Comparison of ENCODE assay signal across 13 cellular contexts in genomic region chr6:134245041-134245440, GRCh38.
DNase-seq lines count a peak whose midpoint lies in the region; ATAC-seq and TF ChIP-seq lines count a peak whose summit lies in the region.
"Had no signal": no experiment of that assay in that cellular context is flagged by ENCODE, and none has a peak within 500 bp of the region (broad histone marks: within the 10 kb centered on the region; RNA-seq: fewer than 3 reads in every experiment).

No MANE protein-coding gene starts in this region.

- H3K9me3 Mint-ChIP-seq in MCF 10A (ENCODE audit: unreplicated experiment) (no peaks in the 10 kb centered on the region), type B pancreatic cell (peaks cover 4% of the 10 kb centered on the region)
- peaks cover 10% of the 10 kb centered on the region for H3K9me3 Mint-ChIP-seq in activated CD8-positive, alpha-beta T cell treated with anti-CD3 and anti-CD28 coated beads for 36 hours

- CTCF ChIA-PET in MCF 10A (lab: Yijun Ruan, JAX) = interaction anchor here (0.7 kb wide), 1 partner anchor 292 kb away, joined by 4 read pairs; no protein-coding TSS in a partner anchor
- CTCF ChIA-PET in activated CD8-positive, alpha-beta T cell treated with anti-CD3 and anti-CD28 coated beads for 36 hours (lab: Charles Lee) = interaction anchor here (1.9 kb wide), 1 partner anchor 8 kb away, joined by 5 read pairs; no protein-coding TSS in a partner anchor

- TF ChIP-seq POLR2A in breast epithelium (IDR thresholded peaks at IDR 0.05) (no peak), stomach (IDR thresholded peaks at IDR 0.05) (no peak)

- POLR2A ChIA-PET in MCF 10A (lab: Yijun Ruan, JAX) = interaction anchor here (1.0 to 1.2 kb wide), 3 partner anchors 18 to 566 kb away, joined by 3 to 7 read pairs (median 3); no protein-coding TSS in a partner anchor
- POLR2A ChIA-PET in activated CD8-positive, alpha-beta T cell treated with anti-CD3 and anti-CD28 coated beads for 36 hours (lab: Charles Lee) = no interaction called here

- H3K9me3 ChIP-seq in breast epithelium (no peaks in the 10 kb centered on the region), stomach (no peaks in the 10 kb centered on the region)
- H3K9me3 ChIP-seq: right atrium auricular region had no signal

- H3K4me3 Mint-ChIP-seq in MCF 10A (ENCODE audit: unreplicated experiment) (no peak overlapping the region), type B pancreatic cell (no peak overlapping the region)
- no peak overlapping the region for H3K4me3 Mint-ChIP-seq in activated CD8-positive, alpha-beta T cell treated with anti-CD3 and anti-CD28 coated beads for 36 hours

- intact Hi-C loops in MCF 10A (cut with micrococcal nuclease) (no loop called here), breast epithelium (cut with DNase I; ENCODE audit: low total_unique reads) (no loop called here), stomach (cut with DNase I; ENCODE audit: low total_unique reads) (no loop called here)
- intact Hi-C loops in activated CD8-positive, alpha-beta T cell treated with anti-CD3 and anti-CD28 coated beads for 36 hours (cut with micrococcal nuclease) = loop anchor here (5.0 kb wide), 1 partner anchor 192 kb away; no protein-coding TSS in a partner anchor

- BruUV-seq in MCF 10A (replicated peaks; lab: Mats Ljungman, UMichigan) = no TSS peak

- no peak for ATAC-seq in activated CD8-positive, alpha-beta T cell treated with anti-CD3 and anti-CD28 coated beads for 36 hours
- ATAC-seq in HG02678 (IDR thresholded peaks at IDR 0.05; ENCODE audit: unreplicated experiment) = no peak
- ATAC-seq: activated CD4-positive, CD25-positive, alpha-beta regulatory T cell treated with anti-CD3 and anti-CD28 coated beads, Interleukin-2, amount 50 U/mL, for 24 hours had no signal

- H3K27me3 Mint-ChIP-seq in MCF 10A (ENCODE audit: insufficient read depth, unreplicated experiment) (no peaks in the 10 kb centered on the region), type B pancreatic cell (no peaks in the 10 kb centered on the region)
- no peaks in the 10 kb centered on the region for H3K27me3 Mint-ChIP-seq in activated CD8-positive, alpha-beta T cell treated with anti-CD3 and anti-CD28 coated beads for 36 hours

- TF ChIP-seq EP300 in stomach (IDR thresholded peaks at IDR 0.05) = no peak

- H3K36me3 ChIP-seq in breast epithelium (no peaks in the 10 kb centered on the region), stomach (no peaks in the 10 kb centered on the region)
- H3K36me3 ChIP-seq: right atrium auricular region had no signal

- TF ChIP-seq CTCF in MCF 10A (IDR thresholded peaks at IDR 0.05; ENCODE audit: unreplicated experiment) = no peak
- no peak for TF ChIP-seq CTCF in breast epithelium (IDR thresholded peaks at IDR 0.05)
- TF ChIP-seq CTCF in activated CD8-positive, alpha-beta T cell treated with anti-CD3 and anti-CD28 coated beads for 36 hours (IDR thresholded peaks at IDR 0.05) = no peak
- no peak for TF ChIP-seq CTCF in fibroblast of pulmonary artery (IDR thresholded peaks at IDR 0.05; ENCODE audit: low read length, missing control alignments)
- TF ChIP-seq CTCF in stomach (IDR thresholded peaks at IDR 0.05) = no peak
- no peak for TF ChIP-seq CTCF in type B pancreatic cell (conservative IDR thresholded peaks at IDR 0.05)

- peak overlapping the region in 1 of 2 donors; percentile 1 for H3K27ac ChIP-seq in breast epithelium
- no peak overlapping the region for H3K27ac ChIP-seq in stomach
- H3K27ac ChIP-seq: right atrium auricular region had no signal

- H3K27ac Mint-ChIP-seq in MCF 10A (ENCODE audit: low read depth, unreplicated experiment) (no peak overlapping the region), type B pancreatic cell (no peak overlapping the region)
- H3K27ac Mint-ChIP-seq in activated CD8-positive, alpha-beta T cell treated with anti-CD3 and anti-CD28 coated beads for 36 hours = peak overlapping the region; percentile 97

- H3K27me3 ChIP-seq in breast epithelium (no peaks in the 10 kb centered on the region), stomach (no peaks in the 10 kb centered on the region)
- H3K27me3 ChIP-seq: right atrium auricular region had no signal

- 37 to 50% (median 47%) methylated on average over 2 of the region's 2 CpGs for WGBS in stomach, 5 donors

- no peaks in the 10 kb centered on the region for H3K36me3 Mint-ChIP-seq in MCF 10A (ENCODE audit: insufficient read depth, unreplicated experiment)
- H3K36me3 Mint-ChIP-seq in activated CD8-positive, alpha-beta T cell treated with anti-CD3 and anti-CD28 coated beads for 36 hours (ENCODE audit: low read depth) = peaks cover 9% of the 10 kb centered on the region
- H3K36me3 Mint-ChIP-seq in type B pancreatic cell = no peaks in the 10 kb centered on the region

- H3K4me1 ChIP-seq in breast epithelium = no peaks in the 10 kb centered on the region
- peaks cover 0 to 33% (median 11%) of the 10 kb centered on the region in 4 donors for H3K4me1 ChIP-seq in stomach

- H3K4me3 ChIP-seq in breast epithelium = no peak overlapping the region
- H3K4me3 ChIP-seq in fibroblast of pulmonary artery (replicated peaks; ENCODE audit: low read depth, low read length) = no peak overlapping the region
- no peak overlapping the region for H3K4me3 ChIP-seq in stomach
- H3K4me3 ChIP-seq: right atrium auricular region had no signal

- H3K4me1 Mint-ChIP-seq in MCF 10A (ENCODE audit: insufficient read depth, unreplicated experiment) = peaks cover 14% of the 10 kb centered on the region
- peaks cover 65% of the 10 kb centered on the region for H3K4me1 Mint-ChIP-seq in activated CD8-positive, alpha-beta T cell treated with anti-CD3 and anti-CD28 coated beads for 36 hours (ENCODE audit: low read depth)
- peaks cover 15% of the 10 kb centered on the region for H3K4me1 Mint-ChIP-seq in type B pancreatic cell (ENCODE audit: unreplicated experiment)

- DNase-seq in MCF 10A (ENCODE audit: unreplicated experiment) (peak; percentile 54), breast epithelium (ENCODE audit: low spot score in 2 of 2) (no peak), fibroblast of pulmonary artery (ENCODE audit: low read depth) (peak; percentile 77), stomach (peak; percentile 75), ecto neural progenitor cell (ENCODE audit: low spot score) (no peak), type B pancreatic cell (ENCODE audit: extremely low spot score, unreplicated experiment) (no peak)
- DNase-seq in activated CD8-positive, alpha-beta T cell treated with anti-CD3 and anti-CD28 coated beads for 36 hours = no peak
- DNase-seq: activated naive CD4-positive, alpha-beta T cell treated with anti-CD3 and anti-CD28 coated beads, Interleukin-2, amount 50 U/mL, for 16 hours; effector CD8-positive, alpha-beta T cell; SHP77 treated with DMSO at 0.1 percent for 48 hours had no signal

Comparison
In these comparisons a context has a peak if more than half of its experiments do, and no peak if none do; other contexts are left out.
1. DNase-seq: peak in MCF 10A (single experiment), fibroblast of pulmonary artery (single experiment) and stomach (single experiment); none in breast epithelium (0 of 2), activated CD8-positive, alpha-beta T cell treated with anti-CD3 and anti-CD28 coated beads for 36 hours (single experiment), ecto neural progenitor cell (single experiment) and type B pancreatic cell (single experiment).